Comparison of ENCODE assay signal across 25 cellular contexts in genomic region chr5:6905883-6906282, GRCh38.
DNase-seq lines count a peak whose midpoint lies in the region; ATAC-seq and TF ChIP-seq lines count a peak whose summit lies in the region.
"Had no signal": no experiment of that assay in that cellular context is flagged by ENCODE, and none has a peak within 500 bp of the region (broad histone marks: within the 10 kb centered on the region; RNA-seq: fewer than 3 reads in every experiment).

No MANE protein-coding gene starts in this region.

- H3K27ac ChIP-seq in aorta (ENCODE audit: low read depth in 1 of 2, low read length in 2 of 2): no peak overlapping the region
- H3K27ac ChIP-seq in GM23338 (ENCODE audit: low read depth): no peak overlapping the region
- H3K27ac ChIP-seq: parathyroid adenoma, SJCRH30, testis had no signal

- H3K27me3 ChIP-seq in aorta (ENCODE audit: control insufficient read depth in 1 of 2, insufficient read depth in 2 of 2, low read length in 1 of 2): no peaks in the 10 kb centered on the region
- no peaks in the 10 kb centered on the region for H3K27me3 ChIP-seq in GM23338 (ENCODE audit: insufficient read depth)
- H3K27me3 ChIP-seq: SJCRH30, testis had no signal

- no peaks in the 10 kb centered on the region for H4K20me1 ChIP-seq in GM23338 (replicated peaks; ENCODE audit: insufficient read depth)

- H3K9me2 ChIP-seq in GM23338 (ENCODE audit: insufficient read depth): peaks cover 15% of the 10 kb centered on the region; the same call in 1 of the 2 replicates

- H2AFZ ChIP-seq in GM23338: no peak overlapping the region
- H2AFZ ChIP-seq: parathyroid adenoma had no signal

- H3K36me3 Mint-ChIP-seq in GM23338 (ENCODE audit: low read depth): no peaks in the 10 kb centered on the region
- H3K36me3 Mint-ChIP-seq: natural killer cell; stimulated activated memory B cell treated with anti-CD40 and anti-IgM and Interleukin-4, amounts not matched to agents 10 μg/mL and 1 μg/mL and 100 μg/mL, for 72 hours had no signal

- H3F3A ChIP-seq in GM23338 (replicated peaks; ENCODE audit: low read depth): no peaks in the 10 kb centered on the region

- DNase-seq in RPMI7951 (ENCODE audit: low read depth) (peak; percentile 37), fibroblast of mammary gland (ENCODE audit: low read depth) (peak; percentile 0), left kidney (ENCODE audit: low read depth, low spot score) (peak; percentile 14), aorta (no peak), SIG-M5 (lab: John Stamatoyannopoulos, UW) (no peak), GM23338 (ENCODE audit: low spot score) (no peak)
- DNase-seq: activated naive CD4-positive, alpha-beta T cell treated with anti-CD3 and anti-CD28 coated beads for 36 hours; activated T-cell treated with anti-CD3 and anti-CD28 coated beads, Interleukin-2, amount 50 U/mL, for 4 hours; cerebellar nuclear complex; DND-41; esophagus squamous epithelium; H7; left colon; natural killer cell; NCI-H1092 treated with DMSO at 0.1 percent for 48 hours; NCI-H2029; NCI-H226; OCI-M1; testis had no signal

- H3K4me1 ChIP-seq in aorta (ENCODE audit: control insufficient read depth in 1 of 2, insufficient read depth in 2 of 2, low read length in 2 of 2) (no peaks in the 10 kb centered on the region), GM23338 (ENCODE audit: insufficient read depth) (no peaks in the 10 kb centered on the region)
- H3K4me1 ChIP-seq: esophagus squamous epithelium, parathyroid adenoma, SJCRH30, testis had no signal

- H3K9me3 ChIP-seq in aorta (ENCODE audit: control insufficient read depth, low read length): no peaks in the 10 kb centered on the region
- H3K9me3 ChIP-seq: esophagus squamous epithelium, SJCRH30, testis had no signal

- no peak overlapping the region for H3K27ac Mint-ChIP-seq in GM23338
- H3K27ac Mint-ChIP-seq: activated naive CD4-positive, alpha-beta T cell treated with anti-CD3 and anti-CD28 coated beads for 36 hours; B cell; natural killer cell; stimulated activated memory B cell treated with anti-CD40 and anti-IgM and Interleukin-4, amounts not matched to agents 10 μg/mL and 1 μg/mL and 100 μg/mL, for 72 hours had no signal

- intact Hi-C loops in aorta (cut with DNase I): no loop called here

- no peak overlapping the region for H3K4me3 Mint-ChIP-seq in GM23338
- H3K4me3 Mint-ChIP-seq: activated naive CD4-positive, alpha-beta T cell treated with anti-CD3 and anti-CD28 coated beads for 36 hours; activated T-cell treated with anti-CD3 and anti-CD28 coated beads, Interleukin-2, amount 50 U/mL, for 4 hours; B cell; natural killer cell; stimulated activated memory B cell treated with anti-CD40 and anti-IgM and Interleukin-4, amounts not matched to agents 10 μg/mL and 1 μg/mL and 100 μg/mL, for 72 hours had no signal

- H3K4me3 ChIP-seq in fibroblast of mammary gland (ENCODE audit: control insufficient read depth, low read depth, low read length) (no peak overlapping the region), aorta (ENCODE audit: low read length in 2 of 2) (no peak overlapping the region), GM23338 (no peak overlapping the region)
- H3K4me3 ChIP-seq: esophagus squamous epithelium, SJCRH30, testis had no signal

- ATAC-seq in aorta (ENCODE audit: low FRiP score) (peak; percentile 78), HG03442 (IDR thresholded peaks at IDR 0.05; ENCODE audit: unreplicated experiment) (no peak), GM23338 (no peak)
- ATAC-seq: activated T-cell treated with anti-CD3 and anti-CD28 coated beads, Interleukin-2, amount 50 U/mL, for 4 hours; HepG2; left colon; natural killer cell; stimulated activated memory B cell treated with anti-CD40 and anti-IgM and Interleukin-4, amounts not matched to agents 10 μg/mL and 1 μg/mL and 100 μg/mL, for 72 hours had no signal

- H3K4me1 Mint-ChIP-seq in GM23338: peaks cover 7% of the 10 kb centered on the region
- H3K4me1 Mint-ChIP-seq: B cell; natural killer cell; stimulated activated memory B cell treated with anti-CD40 and anti-IgM and Interleukin-4, amounts not matched to agents 10 μg/mL and 1 μg/mL and 100 μg/mL, for 72 hours had no signal

- 28 to 33% methylated on average over 5 of the region's 5 CpGs for WGBS in aorta, 2 donors

- H3K36me3 ChIP-seq in aorta (ENCODE audit: control insufficient read depth in 1 of 2, insufficient read depth in 2 of 2, low read length in 1 of 2) (no peaks in the 10 kb centered on the region), GM23338 (ENCODE audit: insufficient read depth) (no peaks in the 10 kb centered on the region)
- H3K36me3 ChIP-seq: esophagus squamous epithelium, SJCRH30 had no signal

- no peak for TF ChIP-seq CTCF in fibroblast of mammary gland (conservative IDR thresholded peaks at IDR 0.05; ENCODE audit: control insufficient read depth, insufficient read depth, low read depth, low read length)
- no peak for TF ChIP-seq CTCF in GM23338 (conservative IDR thresholded peaks at IDR 0.05; ENCODE audit: low read depth in 2 of 2)

- no peaks in the 10 kb centered on the region for H3K79me2 ChIP-seq in GM23338 (replicated peaks; ENCODE audit: insufficient read depth)
- H3K79me2 ChIP-seq: parathyroid adenoma had no signal

- H3K4me2 ChIP-seq in GM23338: no peak overlapping the region

- no peaks in the 10 kb centered on the region for H3K27me3 Mint-ChIP-seq in GM23338 (ENCODE audit: insufficient read depth, low read depth, poor library complexity)

- no peaks in the 10 kb centered on the region; the same call in 2 of the 3 replicates for H3K9me3 Mint-ChIP-seq in GM23338
- H3K9me3 Mint-ChIP-seq: activated naive CD4-positive, alpha-beta T cell treated with anti-CD3 and anti-CD28 coated beads for 36 hours; activated T-cell treated with anti-CD3 and anti-CD28 coated beads, Interleukin-2, amount 50 U/mL, for 4 hours; stimulated activated memory B cell treated with anti-CD40 and anti-IgM and Interleukin-4, amounts not matched to agents 10 μg/mL and 1 μg/mL and 100 μg/mL, for 72 hours had no signal

TF ChIP-seq in GM23338, 12 proteins besides CTCF, POLR2A, EP300 and RAD21:
- TF ChIP-seq EZH2phosphoT487 (IDR thresholded peaks at IDR 0.05; ENCODE audit: unreplicated experiment): no peak
- TF ChIP-seq ZNF114 (CRISPR knock-in tag; IDR thresholded peaks at IDR 0.05): no peak
- TF ChIP-seq ZNF462 (CRISPR knock-in tag; IDR thresholded peaks at IDR 0.05): no peak
- no peak for TF ChIP-seq POLR2AphosphoS5 (IDR thresholded peaks at IDR 0.05; ENCODE audit: low read depth)
- TF ChIP-seq JUNB (IDR thresholded peaks at IDR 0.05; ENCODE audit: unreplicated experiment): no peak
- TF ChIP-seq STAT1 (IDR thresholded peaks at IDR 0.05; ENCODE audit: unreplicated experiment): no peak
- TF ChIP-seq CREB1 (CRISPR knock-in tag; IDR thresholded peaks at IDR 0.05; ENCODE audit: low read depth): no peak

Comparison
In these comparisons a context has a peak if more than half of its experiments do, and no peak if none do; other contexts are left out.
1. DNase-seq: peak in RPMI7951 (single experiment), fibroblast of mammary gland (single experiment) and left kidney (single experiment); none in aorta (0 of 2), SIG-M5 (single experiment) and GM23338 (single experiment).